ENCODE assay signal across 1 cellular context in the genomic region with DNA sequence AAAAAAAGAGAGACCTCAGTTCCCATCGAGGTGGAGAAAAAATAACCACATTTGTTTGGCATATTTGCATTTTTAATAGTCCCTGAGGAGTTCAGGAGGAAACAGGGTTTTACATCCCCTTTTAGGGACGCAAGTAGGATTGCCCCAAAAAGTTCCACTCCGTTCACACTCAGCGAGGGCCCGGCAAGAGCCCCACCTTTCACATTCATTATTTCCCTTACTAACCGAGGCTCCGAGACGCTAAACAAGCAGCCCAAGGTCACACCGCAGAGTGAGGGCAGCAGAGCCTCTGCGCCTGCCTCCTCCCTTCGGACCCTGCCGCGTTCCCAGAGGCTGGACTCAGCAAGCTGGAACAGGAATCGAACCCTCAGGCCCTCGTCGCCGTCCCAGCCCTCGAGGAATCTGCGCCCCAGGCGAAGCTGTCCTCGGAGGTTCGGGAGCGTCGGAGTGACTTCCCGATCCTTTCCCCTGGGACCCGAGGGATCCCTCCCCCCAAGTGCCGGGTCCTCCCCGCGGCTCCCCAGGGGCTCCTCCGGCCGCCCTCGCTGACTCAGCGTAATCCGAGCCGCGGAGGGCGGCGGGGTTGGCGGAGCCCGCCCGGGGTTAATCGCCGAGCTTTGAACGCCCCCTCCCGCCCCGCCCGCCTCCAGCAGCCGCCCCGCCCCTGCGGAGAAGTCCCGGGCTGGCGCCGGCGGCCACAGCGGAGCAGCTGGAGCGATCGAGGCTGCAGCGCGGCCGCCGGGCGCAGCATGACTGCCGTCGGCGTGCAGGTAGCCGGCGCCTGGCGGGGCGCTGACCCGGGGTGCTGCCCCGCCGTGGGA.
TF ChIP-seq lines count a peak whose summit lies in the region.

TSS of gene TMEM37 (plus strand) at position 700 of the 821 bp plus-strand sequence. CDS start at position 750, 50 bp downstream.

TF ChIP-seq in HepG2, 621 proteins besides CTCF, POLR2A, EP300 and RAD21 (continued from another document and continues in another):
- TF ChIP-seq ZNF318 (CRISPR knock-in tag; IDR thresholded peaks at IDR 0.05) (peak; percentile 78; the same call in 1 of the 2 replicates), ZNF766 (CRISPR knock-in tag; IDR thresholded peaks at IDR 0.05; ENCODE audit: borderline replicate concordance) (peak; percentile 78; the same call in 1 of the 2 replicates), ZNF83 (CRISPR knock-in tag; IDR thresholded peaks at IDR 0.05; ENCODE audit: borderline replicate concordance) (no peak), ZNF251 (CRISPR knock-in tag; IDR thresholded peaks at IDR 0.05) (peak; percentile 88), ZNF816 (CRISPR knock-in tag; IDR thresholded peaks at IDR 0.05; ENCODE audit: borderline replicate concordance) (peak; percentile 80; the same call in 1 of the 2 replicates), ZNF317 (CRISPR knock-in tag; IDR thresholded peaks at IDR 0.05) (peak; percentile 84), IKZF4 (CRISPR knock-in tag; IDR thresholded peaks at IDR 0.05; ENCODE audit: borderline replicate concordance, low read depth, not compliant biosample characterization) (peak; percentile 79), ZSCAN22 (CRISPR knock-in tag; IDR thresholded peaks at IDR 0.05) (peak; percentile 24; the same call in 1 of the 2 replicates), EHMT2 (IDR thresholded peaks at IDR 0.05; ENCODE audit: borderline replicate concordance, low read depth, low read length) (no peak), ZNF124 (CRISPR knock-in tag; IDR thresholded peaks at IDR 0.05) (peak; percentile 40), ZNF879 (CRISPR knock-in tag; IDR thresholded peaks at IDR 0.05) (peak; percentile 67; the same call in 1 of the 2 replicates), ATF7-NPFF (CRISPR knock-in tag; IDR thresholded peaks at IDR 0.05; ENCODE audit: low read depth) (no peak), SOX13 (IDR thresholded peaks at IDR 0.05) (no peak; the same call in 1 of the 2 replicates), SOX13 (CRISPR knock-in tag; conservative IDR thresholded peaks at IDR 0.05 in 1 of 2, IDR thresholded peaks at IDR 0.05 in 1 of 2) (peak in 1 of 2 experiments; percentile 87; a peak in 2 of 4 replicates), ZFP36 (IDR thresholded peaks at IDR 0.05; ENCODE audit: borderline replicate concordance, low read depth, low read length, partially characterized antibody) (peak; percentile 25), ZNF274 (CRISPR knock-in tag; IDR thresholded peaks at IDR 0.05) (peak; percentile 92), ZNF382 (CRISPR knock-in tag; IDR thresholded peaks at IDR 0.05; ENCODE audit: borderline replicate concordance) (no peak), ZNF616 (CRISPR knock-in tag; IDR thresholded peaks at IDR 0.05; ENCODE audit: low read depth) (peak; percentile 73; the same call in 1 of the 2 replicates), ATF1 (CRISPR knock-in tag; IDR thresholded peaks at IDR 0.05) (no peak), TSC22D2 (CRISPR knock-in tag; IDR thresholded peaks at IDR 0.05; ENCODE audit: borderline replicate concordance) (peak; percentile 88; the same call in 1 of the 2 replicates), KLF12 (CRISPR knock-in tag; IDR thresholded peaks at IDR 0.05; ENCODE audit: borderline replicate concordance) (peak; percentile 96), PRMT3 (CRISPR knock-in tag; IDR thresholded peaks at IDR 0.05; ENCODE audit: borderline replicate concordance, low read depth) (peak; percentile 3; the same call in 1 of the 2 replicates), ZC3H13 (CRISPR knock-in tag; IDR thresholded peaks at IDR 0.05) (peak; percentile 78; the same call in 1 of the 2 replicates), ZNF605 (CRISPR knock-in tag; IDR thresholded peaks at IDR 0.05) (peak; percentile 82; the same call in 1 of the 2 replicates), NCOR1 (IDR thresholded peaks at IDR 0.05; ENCODE audit: borderline replicate concordance, low read length) (peak; percentile 15; the same call in 1 of the 2 replicates), U2AF1 (optimal IDR thresholded peaks at IDR 0.05; ENCODE audit: low read depth, low read length) (peak; percentile 22), ZNF3 (CRISPR knock-in tag; IDR thresholded peaks at IDR 0.05) (peak; percentile 61; the same call in 1 of the 2 replicates), RBM39 (IDR thresholded peaks at IDR 0.05; ENCODE audit: low read depth, low read length, poor library complexity, severe bottlenecking) (peak; percentile 12), ZSCAN31 (CRISPR knock-in tag; IDR thresholded peaks at IDR 0.05; ENCODE audit: low read depth) (peak; percentile 80), KDM5A (IDR thresholded peaks at IDR 0.05; ENCODE audit: borderline replicate concordance, low read length) (no peak), ZNF350 (CRISPR knock-in tag; IDR thresholded peaks at IDR 0.05; ENCODE audit: borderline replicate concordance, low read depth) (peak; percentile 75), MXI1 (IDR thresholded peaks at IDR 0.05; ENCODE audit: borderline replicate concordance, low read depth, low read length) (peak; percentile 55; the same call in 1 of the 3 replicates), MAF1 (CRISPR knock-in tag; IDR thresholded peaks at IDR 0.05; ENCODE audit: borderline replicate concordance) (peak; percentile 14; the same call in 1 of the 2 replicates), ZKSCAN5 (CRISPR knock-in tag; IDR thresholded peaks at IDR 0.05) (peak; percentile 73; the same call in 1 of the 2 replicates), KLF6 (CRISPR knock-in tag; IDR thresholded peaks at IDR 0.05) (no peak; the same call in 1 of the 2 replicates), ZNF234 (CRISPR knock-in tag; conservative IDR thresholded peaks at IDR 0.05) (0 out of 2 replicates have a peak, but pooled peaks have one; percentile 49), SP2 (CRISPR knock-in tag; IDR thresholded peaks at IDR 0.05) (peak; percentile 57; the same call in 1 of the 2 replicates), SAFB2 (CRISPR knock-in tag; IDR thresholded peaks at IDR 0.05; ENCODE audit: borderline replicate concordance, low read depth) (0 out of 2 replicates have a peak, but pooled peaks have one; percentile 52), ELF4 (CRISPR knock-in tag; IDR thresholded peaks at IDR 0.05; ENCODE audit: borderline replicate concordance) (0 out of 2 replicates have a peak, but pooled peaks have one; percentile 22), ZMYM3 (CRISPR knock-in tag; IDR thresholded peaks at IDR 0.05) (peak; percentile 99)
- TF ChIP-seq, protein P1, sequence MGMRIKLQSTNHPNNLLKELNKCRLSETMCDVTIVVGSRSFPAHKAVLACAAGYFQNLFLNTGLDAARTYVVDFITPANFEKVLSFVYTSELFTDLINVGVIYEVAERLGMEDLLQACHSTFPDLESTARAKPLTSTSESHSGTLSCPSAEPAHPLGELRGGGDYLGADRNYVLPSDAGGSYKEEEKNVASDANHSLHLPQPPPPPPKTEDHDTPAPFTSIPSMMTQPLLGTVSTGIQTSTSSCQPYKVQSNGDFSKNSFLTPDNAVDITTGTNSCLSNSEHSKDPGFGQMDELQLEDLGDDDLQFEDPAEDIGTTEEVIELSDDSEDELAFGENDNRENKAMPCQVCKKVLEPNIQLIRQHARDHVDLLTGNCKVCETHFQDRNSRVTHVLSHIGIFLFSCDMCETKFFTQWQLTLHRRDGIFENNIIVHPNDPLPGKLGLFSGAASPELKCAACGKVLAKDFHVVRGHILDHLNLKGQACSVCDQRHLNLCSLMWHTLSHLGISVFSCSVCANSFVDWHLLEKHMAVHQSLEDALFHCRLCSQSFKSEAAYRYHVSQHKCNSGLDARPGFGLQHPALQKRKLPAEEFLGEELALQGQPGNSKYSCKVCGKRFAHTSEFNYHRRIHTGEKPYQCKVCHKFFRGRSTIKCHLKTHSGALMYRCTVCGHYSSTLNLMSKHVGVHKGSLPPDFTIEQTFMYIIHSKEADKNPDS (CRISPR knock-in tag; IDR thresholded peaks at IDR 0.05): peak; percentile 91
- TF ChIP-seq, protein P2, sequence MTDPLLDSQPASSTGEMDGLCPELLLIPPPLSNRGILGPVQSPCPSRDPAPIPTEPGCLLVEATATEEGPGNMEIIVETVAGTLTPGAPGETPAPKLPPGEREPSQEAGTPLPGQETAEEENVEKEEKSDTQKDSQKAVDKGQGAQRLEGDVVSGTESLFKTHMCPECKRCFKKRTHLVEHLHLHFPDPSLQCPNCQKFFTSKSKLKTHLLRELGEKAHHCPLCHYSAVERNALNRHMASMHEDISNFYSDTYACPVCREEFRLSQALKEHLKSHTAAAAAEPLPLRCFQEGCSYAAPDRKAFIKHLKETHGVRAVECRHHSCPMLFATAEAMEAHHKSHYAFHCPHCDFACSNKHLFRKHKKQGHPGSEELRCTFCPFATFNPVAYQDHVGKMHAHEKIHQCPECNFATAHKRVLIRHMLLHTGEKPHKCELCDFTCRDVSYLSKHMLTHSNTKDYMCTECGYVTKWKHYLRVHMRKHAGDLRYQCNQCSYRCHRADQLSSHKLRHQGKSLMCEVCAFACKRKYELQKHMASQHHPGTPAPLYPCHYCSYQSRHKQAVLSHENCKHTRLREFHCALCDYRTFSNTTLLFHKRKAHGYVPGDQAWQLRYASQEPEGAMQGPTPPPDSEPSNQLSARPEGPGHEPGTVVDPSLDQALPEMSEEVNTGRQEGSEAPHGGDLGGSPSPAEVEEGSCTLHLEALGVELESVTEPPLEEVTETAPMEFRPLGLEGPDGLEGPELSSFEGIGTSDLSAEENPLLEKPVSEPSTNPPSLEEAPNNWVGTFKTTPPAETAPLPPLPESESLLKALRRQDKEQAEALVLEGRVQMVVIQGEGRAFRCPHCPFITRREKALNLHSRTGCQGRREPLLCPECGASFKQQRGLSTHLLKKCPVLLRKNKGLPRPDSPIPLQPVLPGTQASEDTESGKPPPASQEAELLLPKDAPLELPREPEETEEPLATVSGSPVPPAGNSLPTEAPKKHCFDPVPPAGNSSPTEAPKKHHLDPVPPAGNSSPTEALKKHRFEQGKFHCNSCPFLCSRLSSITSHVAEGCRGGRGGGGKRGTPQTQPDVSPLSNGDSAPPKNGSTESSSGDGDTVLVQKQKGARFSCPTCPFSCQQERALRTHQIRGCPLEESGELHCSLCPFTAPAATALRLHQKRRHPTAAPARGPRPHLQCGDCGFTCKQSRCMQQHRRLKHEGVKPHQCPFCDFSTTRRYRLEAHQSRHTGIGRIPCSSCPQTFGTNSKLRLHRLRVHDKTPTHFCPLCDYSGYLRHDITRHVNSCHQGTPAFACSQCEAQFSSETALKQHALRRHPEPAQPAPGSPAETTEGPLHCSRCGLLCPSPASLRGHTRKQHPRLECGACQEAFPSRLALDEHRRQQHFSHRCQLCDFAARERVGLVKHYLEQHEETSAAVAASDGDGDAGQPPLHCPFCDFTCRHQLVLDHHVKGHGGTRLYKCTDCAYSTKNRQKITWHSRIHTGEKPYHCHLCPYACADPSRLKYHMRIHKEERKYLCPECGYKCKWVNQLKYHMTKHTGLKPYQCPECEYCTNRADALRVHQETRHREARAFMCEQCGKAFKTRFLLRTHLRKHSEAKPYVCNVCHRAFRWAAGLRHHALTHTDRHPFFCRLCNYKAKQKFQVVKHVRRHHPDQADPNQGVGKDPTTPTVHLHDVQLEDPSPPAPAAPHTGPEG (CRISPR knock-in tag; IDR thresholded peaks at IDR 0.05): peak; percentile 70; the same call in 1 of the 2 replicates
- TF ChIP-seq, protein P3, sequence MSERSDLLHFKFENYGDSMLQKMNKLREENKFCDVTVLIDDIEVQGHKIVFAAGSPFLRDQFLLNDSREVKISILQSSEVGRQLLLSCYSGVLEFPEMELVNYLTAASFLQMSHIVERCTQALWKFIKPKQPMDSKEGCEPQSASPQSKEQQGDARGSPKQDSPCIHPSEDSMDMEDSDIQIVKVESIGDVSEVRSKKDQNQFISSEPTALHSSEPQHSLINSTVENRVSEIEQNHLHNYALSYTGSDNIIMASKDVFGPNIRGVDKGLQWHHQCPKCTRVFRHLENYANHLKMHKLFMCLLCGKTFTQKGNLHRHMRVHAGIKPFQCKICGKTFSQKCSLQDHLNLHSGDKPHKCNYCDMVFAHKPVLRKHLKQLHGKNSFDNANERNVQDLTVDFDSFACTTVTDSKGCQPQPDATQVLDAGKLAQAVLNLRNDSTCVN (CRISPR knock-in tag; IDR thresholded peaks at IDR 0.05; ENCODE audit: borderline replicate concordance): peak; percentile 68; the same call in 1 of the 2 replicates
